Comparison of ENCODE assay signal across 8 cellular contexts in genomic region chr17:43398724-43399595, GRCh38. TPM values are rescaled to one million over a fixed set of nuclear protein-coding genes. Genes with fewer than 3 reads are reported as not detected.
DNase-seq lines count a peak whose midpoint lies in the region; ATAC-seq and TF ChIP-seq lines count a peak whose summit lies in the region.

TSS of gene ARL4D (plus strand) at chr17:43398993. CDS start at chr17:43399733, 740 bp downstream.

- no peak within 1 kb of the TSS for H4K91ac ChIP-seq in H9 (ENCODE audit: insufficient read length, low read depth, low read length)

- H2BK15ac ChIP-seq in H9 (ENCODE audit: low read depth, low read length): no peak within 1 kb of the TSS

- ATAC-seq in central memory CD8-positive, alpha-beta T cell (replicated peaks; ENCODE audit: extremely low read depth, poor library complexity, severe bottlenecking): peak; percentile 88
- ATAC-seq in GM21515 (IDR thresholded peaks at IDR 0.05; ENCODE audit: unreplicated experiment): no peak

- H3K14ac ChIP-seq in H9 (ENCODE audit: insufficient read depth, low read length): peak within 1 kb of the TSS; percentile 88

- peak within 1 kb of the TSS in 2 of 3 experiments; percentile 59 to 94; a peak in 4 of 7 replicates for H3K27ac Mint-ChIP-seq in H9
- peak within 1 kb of the TSS; percentile 92 for H3K27ac Mint-ChIP-seq in central memory CD8-positive, alpha-beta T cell (ENCODE audit: low read depth)

- H3K4me1 Mint-ChIP-seq in H9: peaks cover 7 to 30% of the 10 kb centered on the region in 2 experiments
- peaks cover 19% of the 10 kb centered on the region for H3K4me1 Mint-ChIP-seq in central memory CD8-positive, alpha-beta T cell

- H2BK120ac ChIP-seq in H9 (ENCODE audit: low read depth, low read length, poor library complexity, severe bottlenecking): no peak within 1 kb of the TSS

- H3K18ac ChIP-seq in H9 (ENCODE audit: insufficient read length, low read depth, low read length): peak within 1 kb of the TSS; percentile 55

- H3T11ph ChIP-seq in H9 (ENCODE audit: low read length): no peak within 1 kb of the TSS

- DNase-seq in Ammon's horn (ENCODE audit: low spot score) (peak; percentile 94), H9 (peak; percentile 91), NCI-H2227 (lab: John Stamatoyannopoulos, UW; ENCODE audit: unreplicated experiment) (peak; percentile 97), islet precursor cell (peak; percentile 92)
- peak; percentile 75 for DNase-seq in activated CD4-positive, CD25-positive, alpha-beta regulatory T cell treated with anti-CD3 and anti-CD28 coated beads, Interleukin-2, amount 50 U/mL, for 72 hours
- peak; percentile 68 to 69 for DNase-seq in central memory CD8-positive, alpha-beta T cell (ENCODE audit: low spot score in 2 of 2)
- DNase-seq in stimulated activated CD4-positive, alpha-beta T cell treated with anti-CD3 and anti-CD28 coated beads, Interleukin-12 subunit alpha, Interleukin-12 subunit beta, amount 100 ng/mL, for 4 hours: peak; percentile 81

- no peaks in the 10 kb centered on the region for H3K27me3 ChIP-seq in H9 (ENCODE audit: insufficient read depth, low read length)

- WGBS in H9 (ENCODE audit: extremely low coverage, insufficient read length, low lambda C conversion rate): no CpG with 5 or more reads among the region's 64 CpGs

- H3K4ac ChIP-seq in H9 (ENCODE audit: low read depth, low read length): no peak within 1 kb of the TSS

- H2BK5ac ChIP-seq in H9 (ENCODE audit: insufficient read length, low read length): no peak within 1 kb of the TSS

- peaks cover 4% of the 10 kb centered on the region for H3K23me2 ChIP-seq in H9 (ENCODE audit: insufficient read length, low read depth, low read length, poor library complexity, severe bottlenecking)

- H2AFZ ChIP-seq in H9 (ENCODE audit: low read length): no peak within 1 kb of the TSS

- no peak within 1 kb of the TSS for H2BK20ac ChIP-seq in H9 (ENCODE audit: low read depth, low read length, poor library complexity, severe bottlenecking)

- H2BK12ac ChIP-seq in H9 (ENCODE audit: insufficient read length, low read depth, low read length): no peak within 1 kb of the TSS

- no peaks in the 10 kb centered on the region for H4K20me1 ChIP-seq in H9 (ENCODE audit: control insufficient read depth, insufficient read depth, insufficient read length)

- H3K36me3 Mint-ChIP-seq in H9 (ENCODE audit: insufficient read depth in 1 of 3, low read depth in 3 of 3): peaks cover 0 to 14% (median 0%) of the 10 kb centered on the region in 3 experiments; a peak in 4 of 7 replicates
- H3K36me3 Mint-ChIP-seq in central memory CD8-positive, alpha-beta T cell (ENCODE audit: insufficient read depth): peaks cover 9% of the 10 kb centered on the region

- no peak within 1 kb of the TSS for H3K56ac ChIP-seq in H9 (ENCODE audit: insufficient read length, low read depth, low read length)

- H3K9ac ChIP-seq in H9 (ENCODE audit: extremely low read depth, insufficient read length, low read length): peak within 1 kb of the TSS; percentile 27

- no peaks in the 10 kb centered on the region for H3K79me1 ChIP-seq in H9 (ENCODE audit: insufficient read depth, low read depth, low read length, poor library complexity, severe bottlenecking)

- no peak within 1 kb of the TSS for H2AK5ac ChIP-seq in H9 (ENCODE audit: insufficient read length, low read length)

- no peaks in the 10 kb centered on the region; a peak in 1 of 5 replicates for H3K9me3 Mint-ChIP-seq in H9
- no peaks in the 10 kb centered on the region for H3K9me3 Mint-ChIP-seq in central memory CD8-positive, alpha-beta T cell

- H3K9me3 ChIP-seq in H9 (ENCODE audit: control insufficient read depth, low read depth, low read length): no peaks in the 10 kb centered on the region

- H3K27ac ChIP-seq in H9 (ENCODE audit: insufficient read length, low read depth, low read length): no peak within 1 kb of the TSS

- H4K8ac ChIP-seq in H9 (replicated peaks; ENCODE audit: insufficient read length, low read depth, low read length): no peak within 1 kb of the TSS

- H4K5ac ChIP-seq in H9 (ENCODE audit: insufficient read length, low read depth, low read length): no peak within 1 kb of the TSS

- H3K4me1 ChIP-seq in H9 (ENCODE audit: insufficient read depth, low read length): no peaks in the 10 kb centered on the region; the same call in 1 of the 2 replicates

- H3K23ac ChIP-seq in H9 (ENCODE audit: insufficient read length, low read depth, low read length): no peak within 1 kb of the TSS

- TF ChIP-seq CTCF in H9 (conservative IDR thresholded peaks at IDR 0.05): no peak

- peak within 1 kb of the TSS; percentile 60 for H3K4me2 ChIP-seq in H9 (ENCODE audit: insufficient read depth, insufficient read length, low read length)

- H3K27me3 Mint-ChIP-seq in H9 (ENCODE audit: low read depth): no peaks in the 10 kb centered on the region; the same call in 1 of the 2 replicates
- H3K27me3 Mint-ChIP-seq in central memory CD8-positive, alpha-beta T cell: no peaks in the 10 kb centered on the region

- no peaks in the 10 kb centered on the region for H3K79me2 ChIP-seq in H9 (ENCODE audit: insufficient read depth, low read length)

- H3K4me3 Mint-ChIP-seq in H9: peak within 1 kb of the TSS; percentile 87 to 95
- peak within 1 kb of the TSS; percentile 96 for H3K4me3 Mint-ChIP-seq in central memory CD8-positive, alpha-beta T cell

RNA-seq across cellular contexts. Expression of gene ARL4D, which starts in this region (rescaled TPM):
- total RNA-seq in H9 (2021): 6.2 and 6.4 TPM in 2 replicates
